Comparison of ENCODE assay signal across 27 cellular contexts in genomic region chr7:148367701-148368475, GRCh38.
DNase-seq lines count a peak whose midpoint lies in the region; ATAC-seq, FAIRE-seq and TF ChIP-seq lines count a peak whose summit lies in the region.
"Had no signal": no experiment of that assay in that cellular context is flagged by ENCODE, and none has a peak within 500 bp of the region (broad histone marks: within the 10 kb centered on the region; RNA-seq: fewer than 3 reads in every experiment).

No MANE protein-coding gene starts in this region.

- H3K9me3 ChIP-seq in neural cell (ENCODE audit: low read length), result no peaks in the 10 kb centered on the region
- H3K9me3 ChIP-seq in mucosa of descending colon, result no peaks in the 10 kb centered on the region
- no peaks in the 10 kb centered on the region for H3K9me3 ChIP-seq in HepG2 (ENCODE audit: low read length)
- H3K9me3 ChIP-seq: adrenal gland, body of pancreas, left ventricle myocardium inferior, thyroid gland had no signal

- no peak for TF ChIP-seq CTCF in neural cell (IDR thresholded peaks at IDR 0.05; ENCODE audit: poor library complexity, severe bottlenecking)
- TF ChIP-seq CTCF in mucosa of descending colon (IDR thresholded peaks at IDR 0.05), result no peak
- TF ChIP-seq CTCF in HepG2 (CRISPR knock-in tag; IDR thresholded peaks at IDR 0.05), result no peak

- TF ChIP-seq EP300 in neural cell (conservative IDR thresholded peaks at IDR 0.05; ENCODE audit: poor library complexity, severe bottlenecking) (peak; percentile 84), HepG2 (IDR thresholded peaks at IDR 0.05; ENCODE audit: low read depth in 2 of 2, low read length in 2 of 2) (no peak), HepG2 (CRISPR knock-in tag; IDR thresholded peaks at IDR 0.05; ENCODE audit: borderline replicate concordance) (no peak)

- peaks cover 38% of the 10 kb centered on the region for H3K79me2 ChIP-seq in neural cell (replicated peaks; ENCODE audit: insufficient read depth, low read length)
- no peaks in the 10 kb centered on the region for H3K79me2 ChIP-seq in HepG2 (ENCODE audit: insufficient read depth, low read length)

- H2AFZ ChIP-seq in neural cell (ENCODE audit: low read depth, low read length), result no peak overlapping the region
- H2AFZ ChIP-seq in HepG2 (ENCODE audit: low read length), result no peak overlapping the region

- H3K4me2 ChIP-seq in neural cell (ENCODE audit: low read length) (peak overlapping the region; percentile 65), HepG2 (ENCODE audit: low read depth, low read length) (no peak overlapping the region)
- H3K4me2 ChIP-seq: BLaER1 treated with 17β-estradiol and CSF1 and Interleukin-3, amounts not matched to agents 10 nM and 100 nM had no signal

- CTCF ChIA-PET in HepG2 (lab: Yijun Ruan, JAX; ENCODE audit: low intra/inter-chr PET ratio, low total read pairs), result no interaction called here

- POLR2A ChIA-PET in HepG2 (lab: Yijun Ruan, JAX), result no interaction called here

- TF ChIP-seq POLR2A in HepG2 (IDR thresholded peaks at IDR 0.05; ENCODE audit: insufficient read depth in 1 of 2, low read depth in 2 of 2, low read length in 2 of 2), result no peak

- intact Hi-C loops in mucosa of descending colon (cut with DNase I, micrococcal nuclease), result no loop called here
- intact Hi-C loops in HepG2 (cut with micrococcal nuclease; ENCODE audit: unreplicated experiment), result no loop called here

- no peaks in the 10 kb centered on the region for H4K20me1 ChIP-seq in neural cell (ENCODE audit: insufficient read depth)
- H4K20me1 ChIP-seq in HepG2 (ENCODE audit: insufficient read depth, low read length), result no peaks in the 10 kb centered on the region
- H4K20me1 ChIP-seq: BLaER1 treated with 17β-estradiol and CSF1 and Interleukin-3, amounts not matched to agents 10 nM and 100 nM had no signal

- 78% methylated on average over 11 of the region's 11 CpGs for WGBS in HepG2 (ENCODE audit: low lambda C conversion rate)

- peaks cover 14% of the 10 kb centered on the region for H3F3A ChIP-seq in neural cell (ENCODE audit: insufficient read depth, low read length, poor library complexity, severe bottlenecking)

- H3K9ac ChIP-seq in neural cell (ENCODE audit: low read length) (peak overlapping the region; percentile 44), HepG2 (ENCODE audit: insufficient read depth, low read depth, low read length) (no peak overlapping the region)
- H3K9ac ChIP-seq: BLaER1 treated with 17β-estradiol and CSF1 and Interleukin-3, amounts not matched to agents 10 nM and 100 nM had no signal

- H3K27ac ChIP-seq in neural cell (ENCODE audit: low read length) (peak overlapping the region; percentile 87), HepG2 (ENCODE audit: extremely low read length, insufficient read depth, low read length) (no peak overlapping the region)
- H3K27ac ChIP-seq: adrenal gland; BLaER1 treated with 17β-estradiol and CSF1 and Interleukin-3, amounts not matched to agents 10 nM and 100 nM; body of pancreas; left ventricle myocardium inferior; thyroid gland had no signal

- no peak for FAIRE-seq in HepG2 (lab: Jason Lieb, UNC)
- FAIRE-seq: islet of Langerhans had no signal

- H3K4me3 ChIP-seq in neural cell (ENCODE audit: low read length) (peak overlapping the region; percentile 22), mucosa of descending colon (no peak overlapping the region), HepG2 (replicated peaks in 1 of 3; ENCODE audit: insufficient read depth in 1 of 3, low read depth in 2 of 3, low read length in 3 of 3) (no peak overlapping the region)
- H3K4me3 ChIP-seq: adrenal gland; BLaER1 treated with 17β-estradiol and CSF1 and Interleukin-3, amounts not matched to agents 10 nM and 100 nM; body of pancreas; dorsolateral prefrontal cortex; left ventricle myocardium inferior; thyroid gland had no signal

- no TSS peak for BruUV-seq in HepG2 (replicated peaks; lab: Mats Ljungman, UMichigan)

- no peaks in the 10 kb centered on the region for H3K9me2 ChIP-seq in neural cell (ENCODE audit: insufficient read depth, low read length)

- H3K27me3 ChIP-seq in neural cell (ENCODE audit: insufficient read depth, low read depth, low read length), result no peaks in the 10 kb centered on the region
- H3K27me3 ChIP-seq in HepG2 (ENCODE audit: control insufficient read depth in 1 of 2, insufficient read depth in 2 of 2, low read length in 2 of 2), result no peaks in the 10 kb centered on the region
- H3K27me3 ChIP-seq: adrenal gland; BLaER1 treated with 17β-estradiol and CSF1 and Interleukin-3, amounts not matched to agents 10 nM and 100 nM; body of pancreas; dorsolateral prefrontal cortex; thyroid gland had no signal

- no peaks in the 10 kb centered on the region for H3K4me1 ChIP-seq in mucosa of descending colon (ENCODE audit: low read depth)
- H3K4me1 ChIP-seq in HepG2 (ENCODE audit: insufficient read depth, low read length), result no peaks in the 10 kb centered on the region
- H3K4me1 ChIP-seq: adrenal gland; BLaER1 treated with 17β-estradiol and CSF1 and Interleukin-3, amounts not matched to agents 10 nM and 100 nM; body of pancreas; left ventricle myocardium inferior; thyroid gland had no signal

- peak; percentile 49 for ATAC-seq in HG03066 (IDR thresholded peaks at IDR 0.05; ENCODE audit: low read depth, unreplicated experiment)
- no peak for ATAC-seq in mucosa of descending colon
- no peak for ATAC-seq in GM21526 (IDR thresholded peaks at IDR 0.05; ENCODE audit: low FRiP score, unreplicated experiment)
- no peak for ATAC-seq in HepG2
- ATAC-seq: body of pancreas, natural killer cell, PC-3, Right ventricle myocardium inferior had no signal

- in situ Hi-C loops in HepG2 (cut with HindIII; ENCODE audit: extremely low pct_ligation_motif_present, low pct_unique_long_range_greater_than_20kb), result no loop called here

- DNase-seq in D341Med (ENCODE audit: low spot score) (peak; percentile 69), SK-N-DZ (ENCODE audit: low spot score) (peak; percentile 84), inferior parietal cortex (ENCODE audit: extremely low spot score) (no peak), mucosa of descending colon (no peak), HepG2 (ENCODE audit: low spot score) (no peak)
- DNase-seq: ACHN; activated CD4-positive, alpha-beta T cell treated with anti-CD3 and anti-CD28 coated beads, Interleukin-2, amount 50 U/mL, for 1 hour; activated naive CD4-positive, alpha-beta T cell treated with Interleukin-2 at 50 U/mL for 16 hours; activated T-cell treated with anti-CD3 and anti-CD28 coated beads, Interleukin-2, amount 50 U/mL, for 48 hours; adrenal gland; body of pancreas; COR-L47; dorsolateral prefrontal cortex; GF-D8; left ventricle myocardium inferior; natural killer cell; NCI-H1105; NCI-H2029 treated with DMSO at 0.1 percent for 48 hours; NCI-H446; PC-3; thyroid gland had no signal

- H3K36me3 ChIP-seq in neural cell (ENCODE audit: insufficient read depth, low read length) (peaks cover 9% of the 10 kb centered on the region), mucosa of descending colon (ENCODE audit: low read depth) (no peaks in the 10 kb centered on the region), HepG2 (replicated peaks in 1 of 2; ENCODE audit: control insufficient read depth in 1 of 2, insufficient read depth in 2 of 2, low read length in 2 of 2) (no peaks in the 10 kb centered on the region)
- H3K36me3 ChIP-seq: adrenal gland; BLaER1 treated with 17β-estradiol and CSF1 and Interleukin-3, amounts not matched to agents 10 nM and 100 nM; left ventricle myocardium inferior; thyroid gland had no signal

- TF ChIP-seq RAD21 in neural cell (conservative IDR thresholded peaks at IDR 0.05) (no peak), HepG2 (CRISPR knock-in tag; IDR thresholded peaks at IDR 0.05) (no peak)

TF ChIP-seq in neural cell, 6 proteins besides CTCF, POLR2A, EP300 and RAD21 (continues in another document):
- TF ChIP-seq TAF1 (IDR thresholded peaks at IDR 0.05; ENCODE audit: low read depth), result no peak
- no peak for TF ChIP-seq EZH2 (IDR thresholded peaks at IDR 0.05; ENCODE audit: borderline replicate concordance, insufficient read depth, low read length, poor library complexity, severe bottlenecking)
- peak; percentile 12 for TF ChIP-seq SMC3 (conservative IDR thresholded peaks at IDR 0.05; ENCODE audit: poor library complexity)

TF ChIP-seq in HepG2, 621 proteins besides CTCF, POLR2A, EP300 and RAD21 (continues in another document):
- TF ChIP-seq ASH2L (IDR thresholded peaks at IDR 0.05; ENCODE audit: insufficient read length, low read depth, low read length), result no peak
- TF ChIP-seq AKAP8 (CRISPR knock-in tag; IDR thresholded peaks at IDR 0.05), result no peak
- no peak for TF ChIP-seq ZBTB4 (CRISPR knock-in tag; IDR thresholded peaks at IDR 0.05; ENCODE audit: borderline replicate concordance)
- no peak for TF ChIP-seq ZBTB7B (CRISPR knock-in tag; IDR thresholded peaks at IDR 0.05)
- TF ChIP-seq ZNF34 (CRISPR knock-in tag; IDR thresholded peaks at IDR 0.05; ENCODE audit: borderline replicate concordance), result no peak

Comparison
In these comparisons a context has a peak if more than half of its experiments do, and no peak if none do; other contexts are left out.
1. DNase-seq: peak in D341Med (single experiment) and SK-N-DZ (single experiment); none in inferior parietal cortex (single experiment), mucosa of descending colon (0 of 3) and HepG2 (single experiment).